8 cellular contexts compared by ENCODE assay signal in genomic region chr1:149916193-149916926, GRCh38. TPM values are rescaled to one million over a fixed set of nuclear protein-coding genes. Genes with fewer than 3 reads are reported as not detected.
A peak's percentile ranks its signal among the peaks of the same experiment; 100 is the strongest.
DNase-seq lines count a peak whose midpoint lies in the region; ATAC-seq and TF ChIP-seq lines count a peak whose summit lies in the region.

No MANE protein-coding gene starts in this region.

- CTCF ChIA-PET in SK-N-SH (lab: Yijun Ruan, JAX) (interaction anchor here (0.7 to 1.6 kb wide), 5 partner anchors 11 to 253 kb away, joined by 3 to 8 read pairs (median 3); a partner anchor contains a TSS), T-cell (lab: Charles Lee) (interaction anchor here in 1 of 2 donors (0.6 kb wide), 1 partner anchor 423 kb away, joined by 4 read pairs; no protein-coding TSS in a partner anchor)

- peaks cover 0 to 2% of the 10 kb centered on the region in 2 donors for H3K27me3 Mint-ChIP-seq in T-cell

- TF ChIP-seq CTCF in SK-N-SH (IDR thresholded peaks at IDR 0.05) (no peak), fibroblast of the aortic adventitia (IDR thresholded peaks at IDR 0.05; ENCODE audit: insufficient read depth, low read length) (no peak), smooth muscle cell (IDR thresholded peaks at IDR 0.05; ENCODE audit: borderline replicate concordance, insufficient read depth, poor library complexity, severe bottlenecking) (no peak)

- peak overlapping the region; percentile 70 to 83 (median 77) for H3K4me3 Mint-ChIP-seq in T-cell

- TF ChIP-seq EP300 in SK-N-SH (IDR thresholded peaks at IDR 0.05; ENCODE audit: borderline replicate concordance in 1 of 2, low read depth in 1 of 2, low read length in 1 of 2) = no peak

- ATAC-seq in SK-N-SH treated with all-trans-retinoic acid at 6 μM for 48 hours (no peak), T-cell (replicated peaks in 1 of 4) (peak in 2 of 4 experiments; percentile 13 to 17)

- WGBS in SK-N-SH (ENCODE audit: low lambda C conversion rate) = 27% methylated on average over 9 of the region's 9 CpGs
- 13% methylated on average over 8 of the region's 9 CpGs for WGBS in smooth muscle cell (ENCODE audit: low lambda C conversion rate)

- H3K27ac Mint-ChIP-seq in T-cell = peak overlapping the region; percentile 69 to 78

- H3K9ac ChIP-seq in SK-N-SH (peak overlapping the region; percentile 72; the same call in 1 of the 2 replicates), smooth muscle cell (ENCODE audit: low read depth) (no peak overlapping the region)

- DNase-seq in SK-N-SH (no peak), T-cell (no peak), fibroblast of the aortic adventitia (ENCODE audit: low read depth) (no peak), smooth muscle cell (lab: John Stamatoyannopoulos, UW; ENCODE audit: unreplicated experiment) (no peak), NCI-H774 (lab: John Stamatoyannopoulos, UW) (no peak), pons (ENCODE audit: low spot score) (no peak)
- no peak for DNase-seq in effector CD4-positive, alpha-beta T cell

- no peaks in the 10 kb centered on the region for H3K9me2 ChIP-seq in SK-N-SH

- H3F3A ChIP-seq in SK-N-SH (replicated peaks; ENCODE audit: insufficient read depth) (peaks cover 6% of the 10 kb centered on the region), smooth muscle cell (ENCODE audit: low read depth) (no peaks in the 10 kb centered on the region)

- H3K27ac ChIP-seq in SK-N-SH (ENCODE audit: low read depth in 2 of 2, low read length in 1 of 2) (no peak overlapping the region), smooth muscle cell (ENCODE audit: low read depth) (no peak overlapping the region)

- H3K4me3 ChIP-seq in SK-N-SH (ENCODE audit: low read depth in 2 of 2, low read length in 1 of 2) (peak overlapping the region; percentile 80 to 83), fibroblast of the aortic adventitia (ENCODE audit: low read depth, low read length) (peak overlapping the region; percentile 79), smooth muscle cell (peak overlapping the region; percentile 89)

- peaks cover 34 to 46% (median 41%) of the 10 kb centered on the region in 3 donors for H3K4me1 Mint-ChIP-seq in T-cell

- no peaks in the 10 kb centered on the region for H3K9me3 Mint-ChIP-seq in T-cell

- H4K20me1 ChIP-seq in SK-N-SH (ENCODE audit: insufficient read depth) = no peaks in the 10 kb centered on the region
- H4K20me1 ChIP-seq in smooth muscle cell (ENCODE audit: low read depth) = no peaks in the 10 kb centered on the region

- H3K4me2 ChIP-seq in SK-N-SH (peak overlapping the region; percentile 79), smooth muscle cell (peak overlapping the region; percentile 99)

- no peaks in the 10 kb centered on the region for H3K27me3 ChIP-seq in SK-N-SH (ENCODE audit: insufficient read depth)
- H3K27me3 ChIP-seq in smooth muscle cell (ENCODE audit: low read depth) = no peaks in the 10 kb centered on the region

- H2AFZ ChIP-seq in SK-N-SH (ENCODE audit: low read depth) (no peak overlapping the region), smooth muscle cell (ENCODE audit: low read depth) (peak overlapping the region; percentile 82)

- H3K9me3 ChIP-seq in SK-N-SH (no peaks in the 10 kb centered on the region), smooth muscle cell (replicated peaks; ENCODE audit: low read depth) (no peaks in the 10 kb centered on the region)

- peaks cover 11 to 26% of the 10 kb centered on the region in 2 experiments; a peak in 2 of 4 replicates for H3K4me1 ChIP-seq in SK-N-SH (ENCODE audit: control insufficient read depth in 1 of 2, insufficient read depth in 2 of 2, low read depth in 1 of 2, low read length in 1 of 2)
- H3K4me1 ChIP-seq in smooth muscle cell (ENCODE audit: low read depth) = peaks cover 12% of the 10 kb centered on the region

- POLR2A ChIA-PET in SK-N-SH (lab: Yijun Ruan, JAX) (interaction anchor here (0.8 to 1.1 kb wide), 4 partner anchors 12 to 29 kb away, joined by 3 to 5 read pairs (median 3); partner anchors contain the start of gene BOLA1), T-cell (lab: Charles Lee) (no interaction called here)

- H3K36me3 ChIP-seq in SK-N-SH (replicated peaks in 1 of 2; ENCODE audit: control insufficient read depth in 1 of 2, insufficient read depth in 2 of 2, low read length in 1 of 2) (peaks cover under 1 to 19% of the 10 kb centered on the region in 2 experiments), smooth muscle cell (ENCODE audit: low read depth) (no peaks in the 10 kb centered on the region)

- no peak for TF ChIP-seq RAD21 in SK-N-SH (IDR thresholded peaks at IDR 0.05; ENCODE audit: low read length)

- H3K79me2 ChIP-seq in SK-N-SH (ENCODE audit: insufficient read depth) (peaks cover 13% of the 10 kb centered on the region), smooth muscle cell (ENCODE audit: low read depth) (peaks cover 8% of the 10 kb centered on the region)

- no peaks in the 10 kb centered on the region for H3K36me3 Mint-ChIP-seq in T-cell

TF ChIP-seq in SK-N-SH, 30 proteins besides CTCF, POLR2A, EP300 and RAD21 (continues in another document):
- no peak for TF ChIP-seq YY1 (IDR thresholded peaks at IDR 0.05; ENCODE audit: low read depth)
- TF ChIP-seq JUND (IDR thresholded peaks at IDR 0.05) = no peak
- no peak for TF ChIP-seq FOSL2 (IDR thresholded peaks at IDR 0.05; ENCODE audit: borderline replicate concordance, low read depth)
- no peak for TF ChIP-seq SIN3A (IDR thresholded peaks at IDR 0.05; ENCODE audit: borderline replicate concordance, low read depth, low read length)
- TF ChIP-seq RCOR1 (IDR thresholded peaks at IDR 0.05; ENCODE audit: low read length) = no peak

TF ChIP-seq in SK-N-SH treated with all-trans-retinoic acid at 6 μM for 48 hours, 23 proteins besides CTCF, POLR2A, EP300 and RAD21:
- TF ChIP-seq OSR1 (CRISPR knock-in tag; IDR thresholded peaks at IDR 0.05) (no peak), ISL1 (CRISPR knock-in tag; IDR thresholded peaks at IDR 0.05) (no peak), GLIS3 (CRISPR knock-in tag; IDR thresholded peaks at IDR 0.05) (no peak), PATZ1 (CRISPR knock-in tag; IDR thresholded peaks at IDR 0.05; ENCODE audit: borderline replicate concordance) (no peak), ZNF8 (CRISPR knock-in tag; IDR thresholded peaks at IDR 0.05) (no peak), ZNF70 (CRISPR knock-in tag; IDR thresholded peaks at IDR 0.05) (no peak), TCF4 (CRISPR knock-in tag; IDR thresholded peaks at IDR 0.05; ENCODE audit: borderline replicate concordance) (no peak)
- TF ChIP-seq, protein P1, sequence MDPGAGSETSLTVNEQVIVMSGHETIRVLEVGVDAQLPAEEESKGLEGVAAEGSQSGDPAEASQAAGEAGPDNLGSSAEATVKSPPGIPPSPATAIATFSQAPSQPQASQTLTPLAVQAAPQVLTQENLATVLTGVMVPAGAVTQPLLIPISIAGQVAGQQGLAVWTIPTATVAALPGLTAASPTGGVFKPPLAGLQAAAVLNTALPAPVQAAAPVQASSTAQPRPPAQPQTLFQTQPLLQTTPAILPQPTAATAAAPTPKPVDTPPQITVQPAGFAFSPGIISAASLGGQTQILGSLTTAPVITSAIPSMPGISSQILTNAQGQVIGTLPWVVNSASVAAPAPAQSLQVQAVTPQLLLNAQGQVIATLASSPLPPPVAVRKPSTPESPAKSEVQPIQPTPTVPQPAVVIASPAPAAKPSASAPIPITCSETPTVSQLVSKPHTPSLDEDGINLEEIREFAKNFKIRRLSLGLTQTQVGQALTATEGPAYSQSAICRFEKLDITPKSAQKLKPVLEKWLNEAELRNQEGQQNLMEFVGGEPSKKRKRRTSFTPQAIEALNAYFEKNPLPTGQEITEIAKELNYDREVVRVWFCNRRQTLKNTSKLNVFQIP (CRISPR knock-in tag; IDR thresholded peaks at IDR 0.05; ENCODE audit: borderline replicate concordance, low read depth) = no peak

RNA-seq across cellular contexts. Expression of gene SV2A, which starts 1.3 kb away (rescaled TPM):
- 22.7 and 27.6 TPM in 2 replicates for polyA plus RNA-seq in SK-N-SH (2012; rRNA removed)
- 13.9 and 19.5 TPM in 2 replicates for polyA plus RNA-seq in SK-N-SH (2012; cell fraction: cytosol; rRNA removed)
- 30.3 and 31.6 TPM in 2 replicates for polyA plus RNA-seq in SK-N-SH (2012; cell fraction: nucleus; rRNA removed)
- 1 to 10 TPM; 3.1 to 4.5 (median 3.9) TPM for total RNA-seq in T-cell
- total RNA-seq in fibroblast of the aortic adventitia (ENCODE audit: low replicate concordance) = 17.4 and 25.0 TPM in 2 replicates
- 9.8 and 14.6 TPM in 2 replicates for total RNA-seq in smooth muscle cell
- polyA plus RNA-seq in smooth muscle cell = 10.5 and 14.0 TPM in 2 replicates

RNA-seq across cellular contexts. Expression of gene SF3B4, which starts 11.2 kb away (rescaled TPM):
- polyA plus RNA-seq in SK-N-SH (2012; rRNA removed) = 42.4 and 54.3 TPM in 2 replicates
- polyA plus RNA-seq in SK-N-SH (2012; cell fraction: cytosol; rRNA removed) = 42.6 and 50.4 TPM in 2 replicates
- 28.0 and 48.4 TPM in 2 replicates for polyA plus RNA-seq in SK-N-SH (2012; cell fraction: nucleus; rRNA removed)
- total RNA-seq in T-cell = 10 to 100 TPM; 45.3 to 54.6 (median 51.6) TPM
- total RNA-seq in fibroblast of the aortic adventitia (ENCODE audit: low replicate concordance) = 2.8 and 24.9 TPM in 2 replicates
- 27.3 and 32.8 TPM in 2 replicates for total RNA-seq in smooth muscle cell
- polyA plus RNA-seq in smooth muscle cell = 72.9 and 75.3 TPM in 2 replicates

RNA-seq across cellular contexts. Expression of gene BOLA1, which starts 17.0 kb away (rescaled TPM):
- 19.9 and 24.6 TPM in 2 replicates for polyA plus RNA-seq in SK-N-SH (2012; rRNA removed)
- 15.0 and 19.3 TPM in 2 replicates for polyA plus RNA-seq in SK-N-SH (2012; cell fraction: cytosol; rRNA removed)
- polyA plus RNA-seq in SK-N-SH (2012; cell fraction: nucleus; rRNA removed) = 25.0 and 36.1 TPM in 2 replicates
- total RNA-seq in T-cell = 10 to 100 TPM in 3 of 5 donors, 1 to 10 TPM in 2; 6.0 to 27.6 (median 26.1) TPM
- total RNA-seq in fibroblast of the aortic adventitia (ENCODE audit: low replicate concordance) = 7.0 and 9.4 TPM in 2 replicates
- 14.3 and 21.3 TPM in 2 replicates for total RNA-seq in smooth muscle cell
- 25.7 and 27.4 TPM in 2 replicates for polyA plus RNA-seq in smooth muscle cell

RNA-seq across cellular contexts. Expression of gene MTMR11, which starts 20.3 kb away (rescaled TPM):
- polyA plus RNA-seq in SK-N-SH (2012; rRNA removed) (9.4 and 12.4 TPM in 2 replicates), smooth muscle cell (17.2 and 18.2 TPM in 2 replicates)
- polyA plus RNA-seq in SK-N-SH (2012; cell fraction: cytosol; rRNA removed) = 3.8 and 5.1 TPM in 2 replicates
- 43.1 and 63.4 TPM in 2 replicates for polyA plus RNA-seq in SK-N-SH (2012; cell fraction: nucleus; rRNA removed)
- total RNA-seq in T-cell (1 to 10 TPM in 4 of 5 donors, under 1 TPM in 1; 0.58 to 2.5 (median 1.5) TPM), fibroblast of the aortic adventitia (ENCODE audit: low replicate concordance) (7.3 and 22.1 TPM in 2 replicates), smooth muscle cell (19.4 and 23.5 TPM in 2 replicates)
